ENCODE assay signal across 8 cellular contexts in the genomic region with DNA sequence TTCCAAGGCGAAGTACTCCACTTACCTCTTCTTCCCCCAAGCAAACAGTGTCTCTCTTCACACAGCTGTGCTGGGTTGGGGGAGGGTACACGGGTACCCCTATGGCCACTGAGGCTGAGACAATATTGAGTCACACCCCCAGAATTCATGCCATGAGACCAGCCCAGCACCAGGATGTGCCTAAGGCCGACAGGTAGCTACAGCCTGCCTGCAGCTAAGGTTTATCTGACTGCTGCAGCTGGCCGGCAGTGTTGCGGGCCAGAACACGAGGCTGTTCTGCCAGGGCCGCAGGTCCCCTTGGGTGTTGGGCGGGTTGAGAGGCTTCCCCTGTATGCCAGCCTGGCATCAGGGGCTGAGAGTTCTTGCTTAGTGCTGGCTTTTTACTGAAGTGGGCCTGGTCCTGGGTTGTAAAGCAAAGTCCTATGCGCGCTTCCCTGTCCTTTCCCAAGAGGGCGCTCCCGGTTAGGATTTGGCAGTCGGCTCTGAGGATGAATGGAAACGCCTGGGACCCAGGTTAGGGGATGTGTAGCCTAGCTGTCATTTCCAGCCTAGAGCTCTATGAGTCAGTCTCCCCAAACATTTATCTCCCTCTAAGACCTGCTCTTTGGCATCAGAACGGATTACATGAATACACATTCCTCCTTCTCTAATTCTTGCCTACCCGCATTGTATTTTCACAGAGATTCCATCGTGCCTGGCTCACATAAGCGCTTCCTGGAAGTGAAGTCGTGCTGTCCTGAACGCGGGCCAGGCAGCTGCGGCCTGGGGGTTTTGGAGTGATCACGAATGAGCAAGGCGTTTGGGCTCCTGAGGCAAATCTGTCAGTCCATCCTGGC. TPM values are rescaled to one million over a fixed set of nuclear protein-coding genes. Genes with fewer than 3 reads are reported as not detected.
DNase-seq lines count a peak whose midpoint lies in the region; ATAC-seq and TF ChIP-seq lines count a peak whose summit lies in the region.

No MANE protein-coding gene starts in this region.

- H3K4me1 ChIP-seq in KMS-11 (ENCODE audit: low read depth, poor library complexity, severe bottlenecking) (no peaks in the 10 kb centered on the region), sigmoid colon (peaks cover 0 to 13% (median 11%) of the 10 kb centered on the region in 4 donors)

- H3K27me3 ChIP-seq in KMS-11 (ENCODE audit: insufficient read depth, low read depth) (no peaks in the 10 kb centered on the region), sigmoid colon (no peaks in the 10 kb centered on the region)

- WGBS in sigmoid colon, 2 donors = 53 to 61% methylated on average over 24 of the region's 24 CpGs

- TF ChIP-seq CTCF in KMS-11 (conservative IDR thresholded peaks at IDR 0.05; ENCODE audit: low read depth, low read length) (peak; percentile 78), astrocyte of the cerebellum (IDR thresholded peaks at IDR 0.05; ENCODE audit: low read depth, low read length, missing control alignments) (peak; percentile 94), sigmoid colon (IDR thresholded peaks at IDR 0.05) (peak in 3 of 4 experiments; percentile 59 to 75 (median 67))

- no peaks in the 10 kb centered on the region for H3K9me3 ChIP-seq in sigmoid colon

- H3K27ac ChIP-seq in KMS-11 (no peak overlapping the region), sigmoid colon (peak overlapping the region; percentile 21 to 59 (median 44))

- DNase-seq in DMS53 treated with DMSO at 0.1 percent for 48 hours (lab: John Stamatoyannopoulos, UW; ENCODE audit: unreplicated experiment) = peak; percentile 63
- DNase-seq in SHP77 treated with DMSO at 0.1 percent for 48 hours (lab: John Stamatoyannopoulos, UW) = peak; percentile 43
- DNase-seq in astrocyte of the cerebellum (ENCODE audit: low read depth) = peak; percentile 99
- DNase-seq in hepatic stellate cell (ENCODE audit: low spot score) = peak; percentile 98
- DNase-seq in sigmoid colon = peak; percentile 84
- no peak for DNase-seq in KG1 (lab: John Stamatoyannopoulos, UW)

- H4K20me1 ChIP-seq in KMS-11 (ENCODE audit: insufficient read depth) = no peaks in the 10 kb centered on the region

- no peak for TF ChIP-seq POLR2A in sigmoid colon (IDR thresholded peaks at IDR 0.05)

- H3K4me3 ChIP-seq in KMS-11 (IDR thresholded peaks at IDR 0.05; ENCODE audit: insufficient read depth, low read depth, low read length) (no peak overlapping the region), astrocyte of the cerebellum (ENCODE audit: low read depth, low read length) (no peak overlapping the region), sigmoid colon (no peak overlapping the region)

- no peak overlapping the region for H3K4me2 ChIP-seq in KMS-11

- in situ Hi-C loops in astrocyte of the cerebellum (cut with HindIII; ENCODE audit: low sequenced_read_pairs) = no loop called here

- H3K9ac ChIP-seq in KMS-11 = no peak overlapping the region

- intact Hi-C loops in sigmoid colon (cut with DNase I) = no loop called here

- no peaks in the 10 kb centered on the region for H3K36me3 ChIP-seq in KMS-11 (ENCODE audit: insufficient read depth)
- no peaks in the 10 kb centered on the region for H3K36me3 ChIP-seq in sigmoid colon

- H3K79me2 ChIP-seq in KMS-11 (ENCODE audit: insufficient read depth, low read depth) = no peaks in the 10 kb centered on the region

- no peak for ATAC-seq in GM21825 (IDR thresholded peaks at IDR 0.05; ENCODE audit: unreplicated experiment)

- no peak overlapping the region for H2AFZ ChIP-seq in KMS-11 (ENCODE audit: low read depth)

- no peak for TF ChIP-seq EP300 in sigmoid colon (IDR thresholded peaks at IDR 0.05)

RNA-seq across cellular contexts. Expression of gene USP18, which starts 7.1 kb away (rescaled TPM):
- 1 to 10 TPM; 2.0 to 8.9 (median 4.2) TPM for total RNA-seq in sigmoid colon
- 10 to 100 TPM in 1 of 3 donors, 1 to 10 TPM in 2; 4.8 to 12.8 (median 6.7) TPM for polyA plus RNA-seq in sigmoid colon

RNA-seq across cellular contexts. Expression of gene TUBA8, which starts 46.5 kb away (rescaled TPM):
- total RNA-seq in sigmoid colon = 1 to 10 TPM in 2 of 4 donors, under 1 TPM in 2; 0.81 to 1.1 (median 1.0) TPM
- polyA plus RNA-seq in sigmoid colon = 1 to 10 TPM in 2 of 3 donors, under 1 TPM in 1; 0.92 to 3.3 (median 3.0) TPM
